In the genomic region with DNA sequence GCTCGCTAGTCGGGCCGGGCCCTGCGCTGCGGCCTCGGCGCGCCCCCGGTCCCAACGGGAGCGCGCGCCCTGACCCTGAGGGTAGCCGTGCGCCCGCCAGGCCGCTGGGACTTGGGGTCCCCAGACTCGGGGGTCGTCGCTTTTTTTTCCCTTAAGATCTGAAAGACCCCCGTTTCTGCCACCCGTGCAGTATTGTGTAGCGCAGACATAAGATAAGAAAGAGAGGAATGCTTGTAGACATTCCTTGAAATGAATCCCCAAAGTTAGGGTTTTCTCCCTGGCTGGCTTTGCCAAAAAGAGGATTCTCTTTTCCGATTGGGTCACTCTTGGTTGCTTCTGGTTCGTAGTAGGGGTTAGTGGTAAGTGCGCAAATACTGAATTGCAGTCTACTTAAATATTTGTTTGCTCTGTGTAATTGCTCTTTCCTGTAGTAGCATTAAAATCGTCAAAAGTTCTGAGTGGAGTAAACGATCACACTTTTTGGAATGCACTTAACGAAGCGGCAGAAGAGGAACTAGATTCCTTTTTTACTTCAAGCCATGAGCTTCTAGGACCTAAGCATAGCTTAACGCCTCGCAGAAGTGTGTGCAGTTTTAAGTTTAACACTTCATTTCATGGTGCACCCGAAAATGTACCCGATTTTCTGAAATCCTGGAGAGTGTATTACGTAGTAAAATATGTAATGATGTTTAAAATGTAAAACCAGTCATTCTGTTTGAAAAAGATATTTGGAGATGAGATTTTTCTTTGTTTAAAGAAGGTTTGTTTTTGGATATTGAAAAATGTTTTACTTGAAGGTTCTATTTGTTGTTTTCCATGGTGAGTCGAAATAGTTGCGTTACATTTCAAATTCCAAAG, we compare ENCODE assay signal across 8 cellular contexts. TPM values are rescaled to one million over a fixed set of nuclear protein-coding genes. Genes with fewer than 3 reads are reported as not detected.
DNase-seq lines count a peak whose midpoint lies in the region; ATAC-seq and TF ChIP-seq lines count a peak whose summit lies in the region.

No MANE protein-coding gene starts in this region.

- CTCF ChIA-PET in SK-N-SH (lab: Yijun Ruan, JAX): interaction anchor here (0.7 to 1.6 kb wide), 5 partner anchors 11 to 242 kb away, joined by 3 to 5 read pairs (median 4); no protein-coding TSS in a partner anchor

- no peak for TF ChIP-seq RAD21 in SK-N-SH (IDR thresholded peaks at IDR 0.05; ENCODE audit: low read length)

- H3K27ac Mint-ChIP-seq in neural crest cell (ENCODE audit: unreplicated experiment): peak overlapping the region; percentile 91

- H3K4me3 Mint-ChIP-seq in neural crest cell: peak overlapping the region; percentile 91

- H3K4me1 Mint-ChIP-seq in neural crest cell: peaks cover 56% of the 10 kb centered on the region

- H3K4me1 ChIP-seq in SK-N-SH (ENCODE audit: control insufficient read depth in 1 of 2, insufficient read depth in 2 of 2, low read depth in 1 of 2, low read length in 1 of 2) (peaks cover 34 to 36% of the 10 kb centered on the region in 2 experiments), esophagus (ENCODE audit: control insufficient read depth in 2 of 2, insufficient read depth in 2 of 2, low read length in 1 of 2) (peaks cover 3 to 4% of the 10 kb centered on the region in 2 donors)

- no peaks in the 10 kb centered on the region for H3K9me3 ChIP-seq in SK-N-SH
- H3K9me3 ChIP-seq in esophagus (ENCODE audit: control insufficient read depth in 2 of 2, insufficient read depth in 1 of 2, low read depth in 1 of 2, low read length in 1 of 2): no peaks in the 10 kb centered on the region

- peak overlapping the region; percentile 77 to 91 for H3K27ac ChIP-seq in SK-N-SH (ENCODE audit: low read depth in 2 of 2, low read length in 1 of 2)
- peak overlapping the region; percentile 96 to 99 for H3K27ac ChIP-seq in esophagus (ENCODE audit: low read depth in 2 of 2, low read length in 1 of 2)

- H2AFZ ChIP-seq in SK-N-SH (ENCODE audit: low read depth): no peak overlapping the region; the same call in 1 of the 2 replicates

- POLR2A ChIA-PET in SK-N-SH (lab: Yijun Ruan, JAX): interaction anchor here (1.2 kb wide), 1 partner anchor 117 kb away, joined by 4 read pairs; no protein-coding TSS in a partner anchor

- no peaks in the 10 kb centered on the region for H3K27me3 ChIP-seq in SK-N-SH (ENCODE audit: insufficient read depth)
- H3K27me3 ChIP-seq in esophagus (ENCODE audit: control insufficient read depth in 1 of 2, insufficient read depth in 2 of 2, low read length in 2 of 2): no peaks in the 10 kb centered on the region

- no peaks in the 10 kb centered on the region for H3K9me3 Mint-ChIP-seq in neural crest cell

- no peak for TF ChIP-seq CTCF in SK-N-SH (IDR thresholded peaks at IDR 0.05)
- no peak for TF ChIP-seq CTCF in neural crest cell (conservative IDR thresholded peaks at IDR 0.05)

- peaks cover 54% of the 10 kb centered on the region for H4K20me1 ChIP-seq in SK-N-SH (ENCODE audit: insufficient read depth)

- H3K79me2 ChIP-seq in SK-N-SH (ENCODE audit: insufficient read depth): peaks cover 59% of the 10 kb centered on the region

- H3K36me3 Mint-ChIP-seq in neural crest cell (ENCODE audit: low read depth): no peaks in the 10 kb centered on the region

- H3K9me2 ChIP-seq in SK-N-SH: no peaks in the 10 kb centered on the region

- peaks cover 13% of the 10 kb centered on the region for H3F3A ChIP-seq in SK-N-SH (replicated peaks; ENCODE audit: insufficient read depth)

- TF ChIP-seq EP300 in SK-N-SH (IDR thresholded peaks at IDR 0.05; ENCODE audit: borderline replicate concordance in 1 of 2, low read depth in 1 of 2, low read length in 1 of 2): no peak

- H3K4me3 ChIP-seq in SK-N-SH (ENCODE audit: low read depth in 2 of 2, low read length in 1 of 2): peak overlapping the region; percentile 84 to 100
- H3K4me3 ChIP-seq in esophagus (ENCODE audit: low read depth in 1 of 2, low read length in 2 of 2): peak overlapping the region; percentile 70 to 96

- ATAC-seq in GM18519 (IDR thresholded peaks at IDR 0.05; ENCODE audit: low FRiP score, unreplicated experiment): peak; percentile 19
- ATAC-seq in HG03354 (IDR thresholded peaks at IDR 0.05; ENCODE audit: poor library complexity, severe bottlenecking, unreplicated experiment): peak; percentile 39
- ATAC-seq in GM18909 (IDR thresholded peaks at IDR 0.05; ENCODE audit: poor library complexity, unreplicated experiment): no peak

- H3K36me3 ChIP-seq in SK-N-SH (replicated peaks in 1 of 2; ENCODE audit: control insufficient read depth in 1 of 2, insufficient read depth in 2 of 2, low read length in 1 of 2) (peaks cover 0 to 2% of the 10 kb centered on the region in 2 experiments), esophagus (ENCODE audit: control insufficient read depth in 2 of 2, insufficient read depth in 2 of 2, low read length in 1 of 2) (no peaks in the 10 kb centered on the region)

- DNase-seq in AG20443 (ENCODE audit: low spot score): peak; percentile 39
- DNase-seq in SK-N-SH: no peak
- DNase-seq in neural crest cell (ENCODE audit: low read depth, low spot score): no peak
- DNase-seq in stimulated activated CD8-positive, alpha-beta memory T cell treated with anti-CD3 and anti-CD28 coated beads, Interleukin-4, amount 100 ng/mL, for 48 hours: no peak

- no peaks in the 10 kb centered on the region for H3K27me3 Mint-ChIP-seq in neural crest cell (ENCODE audit: low read depth)

- H3K9ac ChIP-seq in SK-N-SH: peak overlapping the region; percentile 86

- 20% methylated on average over 18 of the region's 37 CpGs for WGBS in SK-N-SH (ENCODE audit: low lambda C conversion rate)
- WGBS in esophagus, 2 donors: 1% methylated on average over 33 to 37 of the region's 37 CpGs

- H3K4me2 ChIP-seq in SK-N-SH: peak overlapping the region; percentile 96

TF ChIP-seq in SK-N-SH, 30 proteins besides CTCF, POLR2A, EP300 and RAD21:
- no peak for TF ChIP-seq CHD2 (IDR thresholded peaks at IDR 0.05; ENCODE audit: low read length, partially characterized antibody)
- no peak for TF ChIP-seq POLR2AphosphoS5 (IDR thresholded peaks at IDR 0.05; ENCODE audit: low read depth, low read length)
- TF ChIP-seq YY1 (IDR thresholded peaks at IDR 0.05; ENCODE audit: low read depth): no peak
- TF ChIP-seq SIN3A (IDR thresholded peaks at IDR 0.05; ENCODE audit: borderline replicate concordance, low read depth, low read length): peak; percentile 8; the same call in 1 of the 2 replicates
- TF ChIP-seq NFIC (IDR thresholded peaks at IDR 0.05; ENCODE audit: borderline replicate concordance): 0 out of 2 replicates have a peak, but pooled peaks have one; percentile 7
- TF ChIP-seq TEAD4 (IDR thresholded peaks at IDR 0.05; ENCODE audit: borderline replicate concordance, insufficient read depth): no peak

RNA-seq across cellular contexts. Expression of a gene that starts 1.3 kb away (rescaled TPM):
- polyA plus RNA-seq in SK-N-SH (2012; rRNA removed) (45.2 and 50.0 TPM in 2 replicates), esophagus (10 to 100 TPM; 13.8 to 27.0 TPM)
- 56.0 and 56.7 TPM in 2 replicates for polyA plus RNA-seq in SK-N-SH (2012; cell fraction: cytosol; rRNA removed)
- polyA plus RNA-seq in SK-N-SH (2012; cell fraction: nucleus; rRNA removed): 30.2 and 49.4 TPM in 2 replicates
- 70.0 and 72.8 TPM in 2 replicates for total RNA-seq in neural crest cell
